ENCODE assay signal across 22 cellular contexts in the genomic region with DNA sequence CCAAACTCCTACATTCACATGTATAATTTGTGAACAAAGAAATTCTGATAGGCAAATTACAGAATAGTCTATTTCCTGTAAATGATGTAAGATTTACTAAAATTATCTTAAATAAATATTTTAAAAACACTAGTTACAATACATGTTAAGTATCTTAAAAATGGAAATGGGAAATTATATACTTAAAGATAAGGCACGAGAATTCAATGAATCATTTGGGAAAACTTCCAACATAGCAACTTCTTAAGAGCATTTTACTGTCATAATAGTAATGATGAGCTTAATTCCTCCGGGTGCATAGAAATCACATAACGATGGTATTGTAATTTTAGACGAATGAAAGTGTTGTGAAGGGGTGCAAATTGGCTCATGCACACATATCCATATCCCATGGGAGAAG.
"Had no signal": no experiment of that assay in that cellular context is flagged by ENCODE, and none has a peak within 500 bp of the region (broad histone marks: within the 10 kb centered on the region; RNA-seq: fewer than 3 reads in every experiment).

No MANE protein-coding gene starts in this region.

- DNase-seq: dermis blood vessel endothelial cell; effector memory CD4-positive, alpha-beta T cell; erythroblast; esophagus squamous epithelium; left cardiac atrium; left lung; mammary epithelial cell; ovary; posterior cingulate gyrus; psoas muscle; right cardiac atrium; sigmoid colon; stimulated activated CD4-positive, alpha-beta T cell treated with anti-CD3 and anti-CD28 coated beads, Interleukin-2, amount 100 ng/mL, for 24 hours; stimulated activated CD4-positive, alpha-beta T cell treated with anti-CD3 and anti-CD28 coated beads, Interleukin-4, amount 100 ng/mL, for 24 hours; stimulated activated naive CD4-positive, alpha-beta T cell treated with Interleukin-2 at 50 U/mL for 16 hours; stomach; thyroid gland had no signal

- H3K36me3 Mint-ChIP-seq: neural progenitor cell; stimulated activated effector memory CD8-positive, alpha-beta T cell treated with anti-CD3 and anti-CD28 coated beads, Interleukin-12 subunit alpha, Interleukin-12 subunit beta, amount 100 ng/mL, for 72 hours had no signal

- H3K4me3 Mint-ChIP-seq: natural killer cell treated with Interleukin-12 subunit alpha and Interleukin-12 subunit beta and Interleukin-15 and Interleukin-18, amount 100 ng/mL, for 72 hours; neural progenitor cell; stimulated activated effector memory CD8-positive, alpha-beta T cell treated with anti-CD3 and anti-CD28 coated beads, Interleukin-12 subunit alpha, Interleukin-12 subunit beta, amount 100 ng/mL, for 72 hours had no signal

- H3K36me3 ChIP-seq: esophagus squamous epithelium, left lung, neural progenitor cell, ovary, sigmoid colon, stomach, thyroid gland, vagina had no signal

- H3K9ac ChIP-seq: neural progenitor cell had no signal

- H2AFZ ChIP-seq: neural progenitor cell had no signal

- H3K4me1 Mint-ChIP-seq: neural progenitor cell; stimulated activated effector memory CD8-positive, alpha-beta T cell treated with anti-CD3 and anti-CD28 coated beads, Interleukin-12 subunit alpha, Interleukin-12 subunit beta, amount 100 ng/mL, for 72 hours had no signal

- H3K9me3 Mint-ChIP-seq: neural progenitor cell had no signal

- H3K27me3 ChIP-seq: esophagus squamous epithelium, left lung, neural progenitor cell, ovary, sigmoid colon, stomach, thyroid gland, vagina had no signal

- H3K4me1 ChIP-seq: esophagus squamous epithelium, left lung, neural progenitor cell, psoas muscle, sigmoid colon, stomach, thyroid gland, vagina had no signal

- H3K4me2 ChIP-seq: neural progenitor cell had no signal

- H3K27ac Mint-ChIP-seq: natural killer cell treated with Interleukin-12 subunit alpha and Interleukin-12 subunit beta and Interleukin-15 and Interleukin-18, amount 100 ng/mL, for 72 hours; neural progenitor cell; stimulated activated effector memory CD8-positive, alpha-beta T cell treated with anti-CD3 and anti-CD28 coated beads, Interleukin-12 subunit alpha, Interleukin-12 subunit beta, amount 100 ng/mL, for 72 hours had no signal

- H3K4me3 ChIP-seq: coronary artery, esophagus squamous epithelium, left lung, neural progenitor cell, ovary, psoas muscle, sigmoid colon, stomach, thyroid gland, vagina had no signal

- H3K9me3 ChIP-seq: esophagus squamous epithelium, left lung, ovary, psoas muscle, sigmoid colon, stomach, thyroid gland, vagina had no signal

- H3K27me3 Mint-ChIP-seq: natural killer cell treated with Interleukin-12 subunit alpha and Interleukin-12 subunit beta and Interleukin-15 and Interleukin-18, amount 100 ng/mL, for 72 hours had no signal

- H3K27ac ChIP-seq: coronary artery, esophagus squamous epithelium, left lung, neural progenitor cell, ovary, psoas muscle, sigmoid colon, stomach, thyroid gland, vagina had no signal

- ATAC-seq: left cardiac atrium; left lung; natural killer cell treated with Interleukin-12 subunit alpha and Interleukin-12 subunit beta and Interleukin-15 and Interleukin-18, amount 100 ng/mL, for 72 hours; psoas muscle; right cardiac atrium; stimulated activated effector memory CD8-positive, alpha-beta T cell treated with anti-CD3 and anti-CD28 coated beads, Interleukin-12 subunit alpha, Interleukin-12 subunit beta, amount 100 ng/mL, for 72 hours had no signal
